ENCODE assay signal across 16 cellular contexts in genomic region chr2:189566046-189566445, GRCh38. TPM values are rescaled to one million over a fixed set of nuclear protein-coding genes. Genes with fewer than 3 reads are reported as not detected.
DNase-seq lines count a peak whose midpoint lies in the region; TF ChIP-seq lines count a peak whose summit lies in the region.
"Had no signal": no experiment of that assay in that cellular context is flagged by ENCODE, and none has a peak within 500 bp of the region (broad histone marks: within the 10 kb centered on the region; RNA-seq: fewer than 3 reads in every experiment).

No MANE protein-coding gene starts in this region.

- H3K79me1 ChIP-seq in mesenchymal stem cell (replicated peaks; ENCODE audit: low read length, poor library complexity, severe bottlenecking), result peaks cover 2% of the 10 kb centered on the region

- H3K27ac ChIP-seq in esophagus squamous epithelium (peak overlapping the region in 3 of 4 donors; percentile 30 to 42 (median 33)), mesenchymal stem cell (ENCODE audit: low read length, poor library complexity, severe bottlenecking) (no peak overlapping the region), testis (peak overlapping the region; percentile 34 to 52)
- H3K27ac ChIP-seq: BLaER1 treated with 17β-estradiol and CSF1 and Interleukin-3, amounts not matched to agents 10 nM and 100 nM; HL-60; VCaP had no signal

- H3K27me3 Mint-ChIP-seq in progenitor cell of endocrine pancreas, result no peaks in the 10 kb centered on the region

- H3K14ac ChIP-seq in mesenchymal stem cell (ENCODE audit: low read length in 2 of 2), result no peak overlapping the region

- TF ChIP-seq CTCF in esophagus squamous epithelium (IDR thresholded peaks at IDR 0.05), result no peak
- no peak for TF ChIP-seq CTCF in testis (IDR thresholded peaks at IDR 0.05)
- TF ChIP-seq CTCF in progenitor cell of endocrine pancreas (IDR thresholded peaks at IDR 0.05; ENCODE audit: unreplicated experiment), result no peak

- WGBS in esophagus squamous epithelium, 2 donors, result 46 to 59% methylated on average over 3 of the region's 3 CpGs
- 56% methylated on average over 3 of the region's 3 CpGs for WGBS in mesenchymal stem cell
- WGBS in testis, 2 donors, result 43 to 60% methylated on average over 3 of the region's 3 CpGs

- H3K4me1 ChIP-seq in esophagus squamous epithelium (peaks cover 0 to 43% (median 19%) of the 10 kb centered on the region in 3 donors), mesenchymal stem cell (ENCODE audit: control insufficient read depth, insufficient read depth, low read depth, low read length) (peaks cover 2% of the 10 kb centered on the region), testis (peaks cover 48% of the 10 kb centered on the region)

- H3K4me1 Mint-ChIP-seq in progenitor cell of endocrine pancreas (ENCODE audit: low read depth), result peaks cover 4% of the 10 kb centered on the region

- DNase-seq in SK-MEL-5 (ENCODE audit: low read depth, low spot score), result peak; percentile 79
- no peak for DNase-seq in esophagus squamous epithelium (lab: John Stamatoyannopoulos, UW)
- peak; percentile 57 for DNase-seq in mesenchymal stem cell
- DNase-seq in testis, result no peak
- DNase-seq in AG08396 (ENCODE audit: low spot score), result no peak
- no peak for DNase-seq in progenitor cell of endocrine pancreas (ENCODE audit: low spot score, unreplicated experiment)
- DNase-seq in retina, result no peak
- DNase-seq: activated effector memory CD4-positive, alpha-beta T cell treated with anti-CD3 and anti-CD28 coated beads, Interleukin-2, amount 50 U/mL, for 16 hours; DMS79; Karpas-422; NCI-H1694 treated with DMSO at 0.1 percent for 48 hours; NCI-H524 had no signal

- H3K9ac ChIP-seq in mesenchymal stem cell (ENCODE audit: low read length), result no peak overlapping the region
- H3K9ac ChIP-seq: BLaER1 treated with 17β-estradiol and CSF1 and Interleukin-3, amounts not matched to agents 10 nM and 100 nM had no signal

- TF ChIP-seq POLR2A in esophagus squamous epithelium (IDR thresholded peaks at IDR 0.05) (no peak), testis (IDR thresholded peaks at IDR 0.05) (no peak)

- no peak overlapping the region for H3K4me3 Mint-ChIP-seq in progenitor cell of endocrine pancreas (ENCODE audit: low read depth)
- H3K4me3 Mint-ChIP-seq: brain had no signal

- no peak overlapping the region for H2BK12ac ChIP-seq in mesenchymal stem cell (ENCODE audit: low read length in 2 of 2)

- H3K4me2 ChIP-seq in mesenchymal stem cell (ENCODE audit: low read length, poor library complexity, severe bottlenecking), result no peak overlapping the region

- H3K9me3 ChIP-seq in esophagus squamous epithelium (no peaks in the 10 kb centered on the region), mesenchymal stem cell (ENCODE audit: control insufficient read depth, low read length) (no peaks in the 10 kb centered on the region), testis (no peaks in the 10 kb centered on the region)

- H2BK5ac ChIP-seq in mesenchymal stem cell (ENCODE audit: low read depth, low read length, poor library complexity, severe bottlenecking), result no peak overlapping the region

- H4K91ac ChIP-seq in mesenchymal stem cell (ENCODE audit: low read length), result no peak overlapping the region

- in situ Hi-C loops in SK-MEL-5 (cut with HindIII; ENCODE audit: low pct_unique_long_range_greater_than_20kb, low sequenced_read_pairs), result no loop called here

- H3K23ac ChIP-seq in mesenchymal stem cell (ENCODE audit: low read length in 2 of 2), result no peak overlapping the region

- peaks cover 4 to 66% (median 13%) of the 10 kb centered on the region in 3 donors for H3K36me3 ChIP-seq in esophagus squamous epithelium
- H3K36me3 ChIP-seq in mesenchymal stem cell (ENCODE audit: control insufficient read depth in 1 of 2, insufficient read depth in 2 of 2, low read depth in 1 of 2, low read length in 2 of 2), result peaks cover 8 to 14% of the 10 kb centered on the region in 2 experiments
- H3K36me3 ChIP-seq in testis (ENCODE audit: low read depth, missing control alignments), result no peaks in the 10 kb centered on the region
- H3K36me3 ChIP-seq: BLaER1 treated with 17β-estradiol and CSF1 and Interleukin-3, amounts not matched to agents 10 nM and 100 nM had no signal

- H2AK5ac ChIP-seq in mesenchymal stem cell (ENCODE audit: low read length, severe bottlenecking), result no peak overlapping the region

- no peak overlapping the region for H3K4ac ChIP-seq in mesenchymal stem cell (ENCODE audit: low read depth in 1 of 2, low read length in 2 of 2)

- H2AFZ ChIP-seq in mesenchymal stem cell (ENCODE audit: low read depth, low read length), result no peak overlapping the region

- no peak overlapping the region for H3K18ac ChIP-seq in mesenchymal stem cell (ENCODE audit: low read depth in 1 of 2, low read length in 2 of 2)

- H2BK120ac ChIP-seq in mesenchymal stem cell (ENCODE audit: low read depth, low read length), result no peak overlapping the region

- no peak overlapping the region for H2BK15ac ChIP-seq in mesenchymal stem cell (ENCODE audit: low read depth, poor library complexity, severe bottlenecking)

- peaks cover 30% of the 10 kb centered on the region for H3K36me3 Mint-ChIP-seq in progenitor cell of endocrine pancreas (ENCODE audit: insufficient read depth)

- intact Hi-C loops in esophagus squamous epithelium (cut with DNase I) (no loop called here), testis (cut with DNase I; ENCODE audit: low total_unique reads) (no loop called here)

- no peak overlapping the region for H4K8ac ChIP-seq in mesenchymal stem cell (ENCODE audit: low read length)

- no peaks in the 10 kb centered on the region for H3K9me3 Mint-ChIP-seq in progenitor cell of endocrine pancreas (ENCODE audit: low read depth)

- H3K27me3 ChIP-seq in esophagus squamous epithelium (no peaks in the 10 kb centered on the region), mesenchymal stem cell (ENCODE audit: control insufficient read depth in 1 of 2, insufficient read depth in 1 of 2, low read length in 2 of 2) (no peaks in the 10 kb centered on the region), testis (no peaks in the 10 kb centered on the region)
- H3K27me3 ChIP-seq: BLaER1 treated with 17β-estradiol and CSF1 and Interleukin-3, amounts not matched to agents 10 nM and 100 nM had no signal

- H3K4me3 ChIP-seq in esophagus squamous epithelium (no peak overlapping the region), mesenchymal stem cell (ENCODE audit: insufficient read depth in 1 of 2, low read depth in 1 of 2, low read length in 2 of 2) (no peak overlapping the region), testis (no peak overlapping the region)
- H3K4me3 ChIP-seq: BLaER1 treated with 17β-estradiol and CSF1 and Interleukin-3, amounts not matched to agents 10 nM and 100 nM had no signal

- no peak overlapping the region for H3K27ac Mint-ChIP-seq in progenitor cell of endocrine pancreas

RNA-seq across cellular contexts. Expression of gene SLC40A1, which starts 14.5 kb away (rescaled TPM):
- total RNA-seq in SK-MEL-5 (2014; rRNA removed; shearing (Covaris generic)), result 0.92 and 2.0 TPM in 2 replicates
- polyA plus RNA-seq in SK-MEL-5 (2015; cell fraction: cytosol; rRNA removed), result 0.26 and 0.51 TPM in 2 replicates
- 0.21 and 0.47 TPM in 2 replicates for polyA plus RNA-seq in SK-MEL-5 (2015; cell fraction: nucleus; rRNA removed)
- total RNA-seq in esophagus squamous epithelium, result 10 to 100 TPM in 2 of 4 donors, 1 to 10 TPM in 2; 5.4 to 34.1 (median 19.1) TPM
- 7.2 TPM for polyA plus RNA-seq in mesenchymal stem cell (2013, experiment 1 of 2)
- 8.0 TPM for polyA plus RNA-seq in mesenchymal stem cell (2013, experiment 2 of 2)
- 10 to 100 TPM; 52.3 to 58.7 TPM for total RNA-seq in testis
- 64.0 TPM for polyA plus RNA-seq in testis (ENCODE audit: insufficient read depth, low read depth, low replicate concordance)
- total RNA-seq in progenitor cell of endocrine pancreas, result 14.6 and 15.8 TPM in 2 replicates

Comparison
In these comparisons a context has a peak if more than half of its experiments do, and no peak if none do; other contexts are left out.
1. DNase-seq: peak in SK-MEL-5 (single experiment) and mesenchymal stem cell (single experiment); none in esophagus squamous epithelium (single experiment), testis (single experiment), AG08396 (single experiment), progenitor cell of endocrine pancreas (single experiment) and retina (single experiment).